8 cellular contexts compared by ENCODE assay signal in genomic region chr1:113760102-113760804, GRCh38. TPM values are rescaled to one million over a fixed set of nuclear protein-coding genes. Genes with fewer than 3 reads are reported as not detected.
DNase-seq lines count a peak whose midpoint lies in the region; ATAC-seq, FAIRE-seq and TF ChIP-seq lines count a peak whose summit lies in the region.

No MANE protein-coding gene starts in this region.

- H2AFZ ChIP-seq in PC-3 (ENCODE audit: low read length) = peak overlapping the region; percentile 99
- peak overlapping the region; percentile 87 for H2AFZ ChIP-seq in endothelial cell of umbilical vein (ENCODE audit: low read depth, low read length)

- H3K9me2 ChIP-seq in PC-3 (replicated peaks; ENCODE audit: low read length) = no peaks in the 10 kb centered on the region

- peak overlapping the region; percentile 95 for H3K4me2 ChIP-seq in PC-3 (ENCODE audit: low read length)
- H3K4me2 ChIP-seq in endothelial cell of umbilical vein (ENCODE audit: insufficient read depth, low read length) = peak overlapping the region; percentile 100

- peaks cover 5% of the 10 kb centered on the region; the same call in 1 of the 2 replicates for H3K4me1 ChIP-seq in PC-3 (ENCODE audit: insufficient read depth, low read length)
- H3K4me1 ChIP-seq in endothelial cell of umbilical vein (ENCODE audit: control insufficient read depth, extremely low read depth, insufficient read depth, low read length) = peaks cover 22% of the 10 kb centered on the region
- H3K4me1 ChIP-seq in prostate gland (replicated peaks) = no peaks in the 10 kb centered on the region

- intact Hi-C loops in PC-3 (cut with micrococcal nuclease) (no loop called here), endothelial cell of umbilical vein (cut with micrococcal nuclease) (no loop called here), prostate gland (cut with DNase I) (loop anchor here (5.0 kb wide), 1 partner anchor 42 kb away; no protein-coding TSS in a partner anchor)

- peaks cover 31% of the 10 kb centered on the region for H3K79me2 ChIP-seq in PC-3 (ENCODE audit: low read length)
- peaks cover 33% of the 10 kb centered on the region for H3K79me2 ChIP-seq in endothelial cell of umbilical vein (ENCODE audit: control insufficient read depth, insufficient read depth, low read length)

- no TSS peak for BruUV-seq in PC-3 (replicated peaks; lab: Mats Ljungman, UMichigan)
- BruUV-seq in endothelial cell of umbilical vein (replicated peaks; lab: Mats Ljungman, UMichigan) = no TSS peak

- no peaks in the 10 kb centered on the region for H4K20me1 ChIP-seq in PC-3 (ENCODE audit: low read length)
- H4K20me1 ChIP-seq in endothelial cell of umbilical vein (replicated peaks; ENCODE audit: control insufficient read depth, extremely low read depth, insufficient read depth, low read length) = peaks cover 2% of the 10 kb centered on the region

- H3K4me3 ChIP-seq in GM12865 (ENCODE audit: low read depth, low read length) (peak overlapping the region; percentile 84), PC-3 (ENCODE audit: low read length) (peak overlapping the region; percentile 91), endothelial cell of umbilical vein (replicated peaks in 1 of 3; ENCODE audit: insufficient read depth in 1 of 3, low read depth in 1 of 3, low read length in 3 of 3) (peak overlapping the region in 2 of 3 experiments; percentile 83 to 100), prostate gland (peak overlapping the region; percentile 59 to 85)

- H3K9ac ChIP-seq in PC-3 (ENCODE audit: low read length) (peak overlapping the region; percentile 81), endothelial cell of umbilical vein (replicated peaks; ENCODE audit: extremely low read depth, insufficient read depth, low read length) (peak overlapping the region; percentile 98)

- WGBS in prostate gland = 78% methylated on average over 20 of the region's 20 CpGs

- H3K9me3 ChIP-seq in PC-3 (ENCODE audit: low read length) (no peaks in the 10 kb centered on the region), endothelial cell of umbilical vein (replicated peaks; ENCODE audit: control insufficient read depth, insufficient read depth, low read length) (no peaks in the 10 kb centered on the region), prostate gland (no peaks in the 10 kb centered on the region)

- H3K27ac ChIP-seq in PC-3 (ENCODE audit: low read length) (peak overlapping the region; percentile 80), endothelial cell of umbilical vein (ENCODE audit: insufficient read depth, low read depth, low read length) (peak overlapping the region; percentile 92), prostate gland (peak overlapping the region; percentile 82 to 93)

- peaks cover 5% of the 10 kb centered on the region; the same call in 1 of the 2 replicates for H3K36me3 ChIP-seq in PC-3 (ENCODE audit: low read depth, low read length)
- H3K36me3 ChIP-seq in endothelial cell of umbilical vein (ENCODE audit: control insufficient read depth in 2 of 2, extremely low read depth in 1 of 2, insufficient read depth in 2 of 2, low read length in 2 of 2) = no peaks in the 10 kb centered on the region
- H3K36me3 ChIP-seq in prostate gland = no peaks in the 10 kb centered on the region

- POLR2A ChIA-PET in PC-3 (lab: Charles Lee; ENCODE audit: unreplicated experiment) (interaction anchor here (0.5 to 0.7 kb wide), 4 partner anchors 21 to 266 kb away, joined by 3 to 7 read pairs (median 4); no protein-coding TSS in a partner anchor), endothelial cell of umbilical vein (lab: Charles Lee) (interaction anchor here (0.7 to 1.3 kb wide), 3 partner anchors 10 to 626 kb away, joined by 3 to 12 read pairs (median 3); partner anchors contain the start of gene RSBN1)

- DNase-seq in GM12865 (ENCODE audit: low read depth) (peak; percentile 9), PC-3 (no peak), endothelial cell of umbilical vein (ENCODE audit: low read depth, low spot score) (no peak), prostate gland (ENCODE audit: low spot score) (no peak), H4 (ENCODE audit: low spot score) (no peak), NCI-H1048 (lab: John Stamatoyannopoulos, UW) (no peak)

- TF ChIP-seq POLR2A in endothelial cell of umbilical vein (IDR thresholded peaks at IDR 0.05; ENCODE audit: low read depth, low read length) (no peak), prostate gland (IDR thresholded peaks at IDR 0.05) (no peak)

- no peak for TF ChIP-seq CTCF in GM12865 (IDR thresholded peaks at IDR 0.05; ENCODE audit: insufficient read depth, low read depth, low read length, missing control alignments)
- no peak for TF ChIP-seq CTCF in PC-3 (conservative IDR thresholded peaks at IDR 0.05; ENCODE audit: low read depth, low read length)
- no peak for TF ChIP-seq CTCF in endothelial cell of umbilical vein (IDR thresholded peaks at IDR 0.05; ENCODE audit: extremely low read depth in 1 of 2, insufficient read depth in 1 of 2, low read depth in 1 of 2, low read length in 2 of 2)
- TF ChIP-seq CTCF in prostate gland (IDR thresholded peaks at IDR 0.05) = no peak

- dilution Hi-C loops in endothelial cell of umbilical vein (cut with MboI; ENCODE audit: extremely low pct_ligation_motif_present, low sequenced_read_pairs) = no loop called here

- no peaks in the 10 kb centered on the region for H3F3A ChIP-seq in PC-3 (ENCODE audit: low read length, unreplicated experiment)

- no peaks in the 10 kb centered on the region for H3K27me3 ChIP-seq in PC-3 (ENCODE audit: low read length)
- H3K27me3 ChIP-seq in endothelial cell of umbilical vein (ENCODE audit: control insufficient read depth in 2 of 2, insufficient read depth in 2 of 2, low read length in 2 of 2) = no peaks in the 10 kb centered on the region
- no peaks in the 10 kb centered on the region for H3K27me3 ChIP-seq in prostate gland (replicated peaks; ENCODE audit: insufficient read depth)

- no peaks in the 10 kb centered on the region for H3K9me1 ChIP-seq in endothelial cell of umbilical vein (replicated peaks; ENCODE audit: control insufficient read depth, extremely low read depth, insufficient read depth, low read length)

- CTCF ChIA-PET in PC-3 (lab: Charles Lee) = interaction anchor here (0.5 kb wide), 1 partner anchor 930 kb away, joined by 4 read pairs; no protein-coding TSS in a partner anchor
- CTCF ChIA-PET in endothelial cell of umbilical vein (lab: Charles Lee) = interaction anchor here (0.7 to 1.6 kb wide), 8 partner anchors 17 to 1427 kb away, joined by 3 to 6 read pairs (median 4); partner anchors contain the start of gene LRIG2

- no peak for ATAC-seq in PC-3
- ATAC-seq in HG03139 (IDR thresholded peaks at IDR 0.05; ENCODE audit: unreplicated experiment) = no peak
- ATAC-seq in HG03520 (IDR thresholded peaks at IDR 0.05; ENCODE audit: unreplicated experiment) = no peak

- no peak for FAIRE-seq in endothelial cell of umbilical vein (lab: Jason Lieb, UNC)

TF ChIP-seq in endothelial cell of umbilical vein, 7 proteins besides CTCF, POLR2A, EP300 and RAD21:
- no peak for TF ChIP-seq EZH2 (IDR thresholded peaks at IDR 0.05; ENCODE audit: borderline replicate concordance, low read depth, low read length, severe bottlenecking)
- no peak for TF ChIP-seq POLR2AphosphoS5 (IDR thresholded peaks at IDR 0.05; ENCODE audit: insufficient read depth, low read depth, low read length)
- TF ChIP-seq MYC (IDR thresholded peaks at IDR 0.05; ENCODE audit: low read depth, low read length) = no peak
- no peak for TF ChIP-seq MAX (IDR thresholded peaks at IDR 0.05; ENCODE audit: insufficient read depth, insufficient read length)
- TF ChIP-seq GATA2 (IDR thresholded peaks at IDR 0.05; ENCODE audit: insufficient read depth, insufficient read length, low read depth, low read length) = no peak
- no peak for TF ChIP-seq JUN (IDR thresholded peaks at IDR 0.05; ENCODE audit: borderline replicate concordance, insufficient read depth, insufficient read length, low read depth)
- TF ChIP-seq FOS (IDR thresholded peaks at IDR 0.05; ENCODE audit: borderline replicate concordance, insufficient read depth, low read length) = no peak
TF ChIP-seq in endothelial cell of umbilical vein: peak in this region for 0.

RNA-seq across cellular contexts. Expression of gene PHTF1, which starts 1.0 kb away (rescaled TPM):
- total RNA-seq in PC-3 (2014; rRNA removed) = 23.4 and 27.3 TPM in 2 replicates
- total RNA-seq in endothelial cell of umbilical vein = 62.6 and 68.7 TPM in 2 replicates
- 20.3 and 26.3 TPM in 2 replicates for polyA plus RNA-seq in endothelial cell of umbilical vein
- 20.3 and 21.4 TPM in 2 replicates for polyA plus RNA-seq in endothelial cell of umbilical vein (2011; cell fraction: cytosol; rRNA removed)
- polyA plus RNA-seq in endothelial cell of umbilical vein (2011; cell fraction: nucleus; rRNA removed) = 33.4 and 45.5 TPM in 2 replicates
- 31.9 and 51.6 TPM in 2 replicates for polyA plus RNA-seq in endothelial cell of umbilical vein (2012)
- polyA minus RNA-seq in endothelial cell of umbilical vein = 42.6 and 45.2 TPM in 2 replicates
- 13.9 TPM for polyA minus RNA-seq in endothelial cell of umbilical vein (2011; cell fraction: cytosol; rRNA and poly(A)+ RNA removed)
- 71.7 and 75.0 TPM in 2 replicates for polyA minus RNA-seq in endothelial cell of umbilical vein (2011; cell fraction: nucleus; rRNA and poly(A)+ RNA removed)
- 10 to 100 TPM; 11.7 to 13.4 TPM for total RNA-seq in prostate gland
- total RNA-seq in H4 (2014; rRNA removed; shearing (Covaris generic)) = 19.2 and 26.3 TPM in 2 replicates

RNA-seq across cellular contexts. Expression of gene RSBN1, which starts 52.0 kb away (rescaled TPM):
- total RNA-seq in PC-3 (2014; rRNA removed) = 8.4 and 11.7 TPM in 2 replicates
- total RNA-seq in endothelial cell of umbilical vein = 10.8 and 13.4 TPM in 2 replicates
- polyA plus RNA-seq in endothelial cell of umbilical vein = 3.5 and 4.0 TPM in 2 replicates
- polyA plus RNA-seq in endothelial cell of umbilical vein (2011; cell fraction: cytosol; rRNA removed) = 3.9 and 4.3 TPM in 2 replicates
- 8.4 and 10.5 TPM in 2 replicates for polyA plus RNA-seq in endothelial cell of umbilical vein (2011; cell fraction: nucleus; rRNA removed)
- 6.1 and 7.7 TPM in 2 replicates for polyA plus RNA-seq in endothelial cell of umbilical vein (2012)
- polyA minus RNA-seq in endothelial cell of umbilical vein = 10.4 and 15.9 TPM in 2 replicates
- 12.6 TPM for polyA minus RNA-seq in endothelial cell of umbilical vein (2011; cell fraction: cytosol; rRNA and poly(A)+ RNA removed)
- polyA minus RNA-seq in endothelial cell of umbilical vein (2011; cell fraction: nucleus; rRNA and poly(A)+ RNA removed) = 12.1 and 15.1 TPM in 2 replicates
- 10 to 100 TPM; 23.1 to 24.0 TPM for total RNA-seq in prostate gland
- 2.5 and 3.2 TPM in 2 replicates for total RNA-seq in H4 (2014; rRNA removed; shearing (Covaris generic))
